In the genomic region with DNA sequence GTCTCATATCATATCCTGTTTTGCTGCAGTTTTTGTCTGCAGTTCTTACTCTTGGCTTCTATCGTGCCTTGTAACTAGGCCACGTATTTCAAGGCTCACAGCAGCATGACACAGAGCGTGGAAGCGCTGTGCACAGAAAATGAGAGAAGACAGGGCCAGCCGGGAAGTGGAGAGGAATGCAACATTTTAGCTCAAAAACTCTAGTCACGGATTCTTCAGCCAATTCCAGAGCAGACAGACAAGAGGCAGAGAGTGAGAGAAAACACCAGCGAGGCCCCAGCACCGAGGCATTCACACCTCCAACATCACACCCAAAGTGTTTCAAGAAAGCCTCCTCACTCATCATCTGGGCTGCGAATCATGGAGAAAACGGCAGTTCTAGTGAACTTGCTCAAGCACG, we compare ENCODE assay signal across 13 cellular contexts.
"Had no signal": no experiment of that assay in that cellular context is flagged by ENCODE, and none has a peak within 500 bp of the region (broad histone marks: within the 10 kb centered on the region; RNA-seq: fewer than 3 reads in every experiment).

No MANE protein-coding gene starts in this region.

- H3K9me3 ChIP-seq: esophagus muscularis mucosa, lower lobe of right lung, mucosa of descending colon had no signal

- H3K4me3 ChIP-seq: esophagus muscularis mucosa, lower lobe of right lung, mucosa of descending colon had no signal

- H3K4me1 ChIP-seq: lower lobe of right lung, parathyroid adenoma had no signal

- H3K9ac ChIP-seq: parathyroid adenoma had no signal

- H3K27me3 ChIP-seq: esophagus muscularis mucosa had no signal

- H3K27ac ChIP-seq: esophagus muscularis mucosa, lower lobe of right lung, parathyroid adenoma, VCaP had no signal

- DNase-seq: activated CD4-positive, alpha-beta T cell treated with anti-CD3 and anti-CD28 coated beads for 1 hour; activated CD4-positive, alpha-beta T cell treated with anti-CD3 and anti-CD28 coated beads, Interleukin-2, amount 50 U/mL, for 48 hours; activated T-cell treated with anti-CD3 and anti-CD28 coated beads, Interleukin-2, amount 50 U/mL, for 24 hours; foreskin melanocyte; immature natural killer cell; left cardiac atrium; lower lobe of right lung; mucosa of descending colon; naive thymus-derived CD8-positive, alpha-beta T cell; retina had no signal

- H2AFZ ChIP-seq: parathyroid adenoma had no signal

- H3K36me3 ChIP-seq: esophagus muscularis mucosa, lower lobe of right lung had no signal

- H3K79me2 ChIP-seq: parathyroid adenoma had no signal
